Comparison of ENCODE assay signal across 22 cellular contexts in the genomic region with DNA sequence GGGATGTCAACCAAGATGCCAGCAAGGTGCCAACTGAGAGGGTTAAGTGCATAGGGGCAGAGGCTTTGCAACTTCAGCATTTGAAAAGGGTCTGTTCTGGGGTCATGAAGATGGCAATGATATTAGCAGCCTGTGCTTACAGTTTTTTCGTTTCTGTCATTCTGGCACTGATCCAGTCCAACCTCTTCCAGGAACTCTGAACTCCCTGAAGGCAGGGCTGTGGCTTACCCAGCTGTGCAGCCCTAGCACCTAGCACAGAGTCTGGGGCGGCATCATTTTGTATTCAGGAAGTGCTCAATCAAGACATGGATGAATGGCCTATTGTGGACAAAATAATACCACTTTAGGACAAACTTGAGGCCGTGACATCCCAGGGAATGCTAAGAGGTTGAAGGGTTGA. TPM values are rescaled to one million over a fixed set of nuclear protein-coding genes. Genes with fewer than 3 reads are reported as not detected.
A peak's percentile ranks its signal among the peaks of the same experiment; 100 is the strongest.
DNase-seq lines count a peak whose midpoint lies in the region; TF ChIP-seq lines count a peak whose summit lies in the region.
"Had no signal": no experiment of that assay in that cellular context is flagged by ENCODE, and none has a peak within 500 bp of the region (broad histone marks: within the 10 kb centered on the region; RNA-seq: fewer than 3 reads in every experiment).

No MANE protein-coding gene starts in this region.

- no peak overlapping the region for H3K27ac Mint-ChIP-seq in mesothelial cell of epicardium
- H3K27ac Mint-ChIP-seq: CD8-positive, alpha-beta T cell had no signal

- TF ChIP-seq POLR2A in erythroblast (IDR thresholded peaks at IDR 0.05; ENCODE audit: low read length): no peak
- TF ChIP-seq POLR2A in esophagus squamous epithelium (IDR thresholded peaks at IDR 0.05): no peak

- H3K4me2 ChIP-seq in osteoblast (ENCODE audit: insufficient read depth, low read length): no peak overlapping the region
- H3K4me2 ChIP-seq: SK-N-SH had no signal

- no peaks in the 10 kb centered on the region for H3K9me3 ChIP-seq in osteoblast (ENCODE audit: low read depth, low read length)
- no peaks in the 10 kb centered on the region for H3K9me3 ChIP-seq in esophagus squamous epithelium
- H3K9me3 ChIP-seq: SK-N-SH had no signal

- peaks cover 25% of the 10 kb centered on the region for H3K4me1 Mint-ChIP-seq in mesothelial cell of epicardium

- H3K9me3 Mint-ChIP-seq in mesothelial cell of epicardium: peaks cover 4% of the 10 kb centered on the region
- H3K9me3 Mint-ChIP-seq: CD8-positive, alpha-beta T cell had no signal

- TF ChIP-seq CTCF in osteoblast (IDR thresholded peaks at IDR 0.05; ENCODE audit: extremely low read depth, low read depth, low read length) (no peak), mesothelial cell of epicardium (IDR thresholded peaks at IDR 0.05; ENCODE audit: unreplicated experiment) (no peak), esophagus squamous epithelium (IDR thresholded peaks at IDR 0.05) (no peak)

- H3K27ac ChIP-seq in osteoblast (ENCODE audit: low read depth, low read length) (no peak overlapping the region), esophagus squamous epithelium (peak overlapping the region in 2 of 4 donors; percentile 27 to 63)
- H3K27ac ChIP-seq: 22Rv1 had no signal

- H3K4me1 ChIP-seq in osteoblast (ENCODE audit: insufficient read depth, low read length) (peaks cover 4% of the 10 kb centered on the region), esophagus squamous epithelium (peaks cover 0 to 46% (median 23%) of the 10 kb centered on the region in 3 donors)

- H3K27me3 Mint-ChIP-seq in mesothelial cell of epicardium (ENCODE audit: low read depth): no peaks in the 10 kb centered on the region

- no peak overlapping the region for H3K4me3 Mint-ChIP-seq in mesothelial cell of epicardium
- H3K4me3 Mint-ChIP-seq: CD8-positive, alpha-beta T cell had no signal

- H3K27me3 ChIP-seq in osteoblast (ENCODE audit: insufficient read depth, low read length) (no peaks in the 10 kb centered on the region), esophagus squamous epithelium (no peaks in the 10 kb centered on the region)

- H3K36me3 ChIP-seq in osteoblast (ENCODE audit: insufficient read depth, low read length): no peaks in the 10 kb centered on the region
- H3K36me3 ChIP-seq in esophagus squamous epithelium: no peaks in the 10 kb centered on the region

- 42 to 53% methylated on average over 2 of the region's 3 CpGs for WGBS in esophagus squamous epithelium, 2 donors

- intact Hi-C loops in esophagus squamous epithelium (cut with DNase I): no loop called here

- no peaks in the 10 kb centered on the region for H3K36me3 Mint-ChIP-seq in mesothelial cell of epicardium
- H3K36me3 Mint-ChIP-seq: CD8-positive, alpha-beta T cell had no signal

- H3K4me3 ChIP-seq in osteoblast (ENCODE audit: insufficient read depth, low read length) (no peak overlapping the region), esophagus squamous epithelium (no peak overlapping the region)

- DNase-seq in DMS 273 (lab: John Stamatoyannopoulos, UW; ENCODE audit: unreplicated experiment) (peak; percentile 35), DMS 273 treated with DMSO at 0.1 percent for 48 hours (lab: John Stamatoyannopoulos, UW) (no peak), NCI-H69 (lab: John Stamatoyannopoulos, UW) (peak; percentile 59), erythroblast (lab: John Stamatoyannopoulos, UW) (peak; percentile 32 to 48), osteoblast (ENCODE audit: insufficient read length, low spot score, missing footprints) (peak; percentile 8), mesothelial cell of epicardium (ENCODE audit: low spot score in 2 of 2, unreplicated experiment in 2 of 2) (no peak), esophagus squamous epithelium (lab: John Stamatoyannopoulos, UW) (no peak)
- DNase-seq in stimulated activated CD8-positive, alpha-beta memory T cell treated with anti-CD3 and anti-CD28 coated beads, Interleukin-4, amount 100 ng/mL, for 48 hours: no peak
- DNase-seq: ACHN; C1 segment of cervical spinal cord; CD8-positive, alpha-beta T cell; GDM1; NCI-H1092; NCI-H1436; NCI-H187 treated with DMSO at 0.1 percent for 48 hours; NCI-H2107; NCI-H510A; NCI-H774; PC-3; SIG-M5; SK-N-SH had no signal

- no peaks in the 10 kb centered on the region for H4K20me1 ChIP-seq in osteoblast (ENCODE audit: insufficient read depth, low read length)

- H2AFZ ChIP-seq in osteoblast (ENCODE audit: low read length): no peak overlapping the region

- H3K79me2 ChIP-seq in osteoblast (ENCODE audit: insufficient read depth, low read length): no peaks in the 10 kb centered on the region

RNA-seq across cellular contexts. Expression of gene HES1, which starts 51.6 kb away (rescaled TPM):
- total RNA-seq in osteoblast (4.4 and 4.7 TPM in 2 replicates), mesothelial cell of epicardium (99.9 to 108 TPM (median 104 TPM) in 3 replicates), esophagus squamous epithelium (10 to 100 TPM; 38.6 to 92.1 (median 75.4) TPM)

Comparison
In these comparisons a context has a peak if more than half of its experiments do, and no peak if none do; other contexts are left out.
1. DNase-seq: peak in DMS 273 (single experiment), NCI-H69 (single experiment), erythroblast (2 of 2) and osteoblast (single experiment); none in DMS 273 treated with DMSO at 0.1 percent for 48 hours (single experiment), mesothelial cell of epicardium (0 of 2), esophagus squamous epithelium (single experiment) and stimulated activated CD8-positive, alpha-beta memory T cell treated with anti-CD3 and anti-CD28 coated beads, Interleukin-4, amount 100 ng/mL, for 48 hours (single experiment).